Comparison of ENCODE assay signal across 14 cellular contexts in the genomic region with DNA sequence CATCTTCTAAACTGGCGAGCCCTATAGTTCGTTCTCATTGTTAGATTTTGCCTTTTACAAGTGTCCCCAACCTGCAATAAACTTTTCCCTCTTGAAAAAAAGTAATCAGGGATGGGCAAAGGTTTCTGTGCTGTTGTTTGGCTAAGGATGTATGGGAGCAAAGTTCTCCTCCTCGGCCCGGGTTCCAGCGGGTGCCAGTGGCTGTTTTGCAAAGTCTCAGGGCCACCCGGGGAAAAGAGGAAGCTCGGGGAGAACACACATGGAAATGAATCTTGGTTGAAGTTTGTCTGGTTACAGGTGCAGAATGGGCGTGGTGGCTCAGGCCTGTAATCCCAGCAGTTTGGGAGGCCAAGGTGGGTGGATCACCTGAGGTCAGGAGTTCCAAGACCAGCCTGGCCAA.
"Had no signal": no experiment of that assay in that cellular context is flagged by ENCODE, and none has a peak within 500 bp of the region (broad histone marks: within the 10 kb centered on the region; RNA-seq: fewer than 3 reads in every experiment).

No MANE protein-coding gene starts in this region.

- H3K4me1 Mint-ChIP-seq: activated CD4-positive, alpha-beta T cell treated with anti-CD3 and anti-CD28 coated beads, Interleukin-2, amount 10 ng/mL, durations not matched to agents 7 days and 5 days had no signal

- H3K36me3 Mint-ChIP-seq: natural killer cell treated with Interleukin-12 subunit alpha and Interleukin-12 subunit beta and Interleukin-15 and Interleukin-18, amount 100 ng/mL, for 72 hours had no signal

- H3K27me3 Mint-ChIP-seq: activated CD4-positive, alpha-beta T cell treated with anti-CD3 and anti-CD28 coated beads, Interleukin-2, amount 10 ng/mL, durations not matched to agents 7 days and 5 days; activated naive CD8-positive, alpha-beta T cell; natural killer cell treated with Interleukin-12 subunit alpha and Interleukin-12 subunit beta and Interleukin-15 and Interleukin-18, amount 100 ng/mL, for 72 hours had no signal

- H3K27ac Mint-ChIP-seq: activated CD4-positive, alpha-beta T cell treated with anti-CD3 and anti-CD28 coated beads, Interleukin-2, amount 10 ng/mL, durations not matched to agents 7 days and 5 days; activated naive CD8-positive, alpha-beta T cell; natural killer cell treated with Interleukin-12 subunit alpha and Interleukin-12 subunit beta and Interleukin-15 and Interleukin-18, amount 100 ng/mL, for 72 hours; T-helper 2 cell treated with Interferon-gamma antibody and Interleukin-4, amounts not matched to agents 5 μg/mL and 100 μg/mL, for 36 hours had no signal

- H3K9me3 Mint-ChIP-seq: activated CD4-positive, alpha-beta T cell treated with anti-CD3 and anti-CD28 coated beads, Interleukin-2, amount 10 ng/mL, durations not matched to agents 7 days and 5 days; natural killer cell treated with Interleukin-12 subunit alpha and Interleukin-12 subunit beta and Interleukin-15 and Interleukin-18, amount 100 ng/mL, for 72 hours; T-helper 2 cell treated with Interferon-gamma antibody and Interleukin-4, amounts not matched to agents 5 μg/mL and 100 μg/mL, for 36 hours had no signal

- DNase-seq: activated CD4-positive, alpha-beta T cell treated with anti-CD3 and anti-CD28 coated beads, Interleukin-2, amount 10 ng/mL, durations not matched to agents 7 days and 5 days; activated gamma-delta T cell treated with Interleukin-2 at 50 U/mL for 16 hours; amniotic stem cell; central memory CD4-positive, alpha-beta T cell; cortex of kidney; effector CD8-positive, alpha-beta T cell; posterior cingulate gyrus; stimulated activated CD4-positive, alpha-beta T cell treated with anti-CD3 and anti-CD28 coated beads, Interleukin-15, amount 100 ng/mL, for 24 hours; stimulated activated CD4-positive, alpha-beta T cell treated with anti-CD3 and anti-CD28 coated beads, Interleukin-4, amount 100 ng/mL, for 4 hours; stimulated activated CD8-positive, alpha-beta memory T cell treated with anti-CD3 and anti-CD28 coated beads, Interleukin-4, amount 100 ng/mL, for 48 hours; stimulated activated naive CD4-positive, alpha-beta T cell treated with Interleukin-2 at 50 U/mL for 16 hours had no signal

- H3K4me3 Mint-ChIP-seq: activated CD4-positive, alpha-beta T cell treated with anti-CD3 and anti-CD28 coated beads, Interleukin-2, amount 10 ng/mL, durations not matched to agents 7 days and 5 days; activated naive CD8-positive, alpha-beta T cell; natural killer cell treated with Interleukin-12 subunit alpha and Interleukin-12 subunit beta and Interleukin-15 and Interleukin-18, amount 100 ng/mL, for 72 hours; T-helper 2 cell treated with Interferon-gamma antibody and Interleukin-4, amounts not matched to agents 5 μg/mL and 100 μg/mL, for 36 hours had no signal

- ATAC-seq: natural killer cell treated with Interleukin-12 subunit alpha and Interleukin-12 subunit beta and Interleukin-15 and Interleukin-18, amount 100 ng/mL, for 72 hours had no signal
